Comparison of ENCODE assay signal across 26 cellular contexts in the genomic region with DNA sequence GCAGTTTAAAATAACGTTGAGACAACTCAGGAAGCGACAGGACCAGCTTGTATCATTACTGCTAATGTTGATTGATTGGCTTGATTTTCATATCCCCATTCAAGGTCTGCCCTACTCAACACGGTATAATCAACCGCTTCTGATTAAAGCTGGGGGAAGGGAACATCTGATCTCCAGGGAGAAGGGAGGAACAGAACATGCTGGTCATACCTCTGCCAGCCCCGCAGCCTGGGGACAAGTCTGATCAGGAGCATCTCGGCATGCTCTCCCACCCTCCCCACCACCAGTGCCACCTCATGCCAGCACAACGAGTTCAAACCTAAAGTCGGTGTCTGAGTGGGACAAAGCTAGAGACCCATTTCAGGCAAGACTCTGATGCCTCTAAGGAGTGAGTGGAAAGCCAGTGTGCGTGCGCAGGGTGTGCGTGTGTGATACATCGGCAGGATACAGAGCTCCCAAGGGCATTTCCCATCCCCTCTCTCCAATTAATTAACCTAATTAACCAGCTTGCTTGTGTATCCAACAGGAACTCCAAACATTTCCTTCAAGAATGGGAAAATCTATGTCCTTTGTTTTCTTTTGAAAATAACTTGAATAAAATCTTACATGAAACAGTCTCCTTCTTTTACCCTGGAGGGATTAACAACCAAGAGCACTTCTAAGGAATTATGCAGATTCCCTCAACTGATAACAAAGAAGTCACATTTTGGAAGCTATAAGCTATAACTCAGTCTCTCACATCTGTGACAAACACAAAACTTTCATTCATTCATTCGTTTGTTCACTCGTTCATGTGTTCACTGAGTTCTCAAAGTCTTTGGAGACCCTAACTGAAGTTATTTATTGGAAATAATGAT. TPM values are rescaled to one million over a fixed set of nuclear protein-coding genes. Genes with fewer than 3 reads are reported as not detected.
DNase-seq lines count a peak whose midpoint lies in the region; ATAC-seq and FAIRE-seq lines count a peak whose summit lies in the region.
"Had no signal": no experiment of that assay in that cellular context is flagged by ENCODE, and none has a peak within 500 bp of the region (broad histone marks: within the 10 kb centered on the region; RNA-seq: fewer than 3 reads in every experiment).

No MANE protein-coding gene starts in this region.

- peak; percentile 38 for ATAC-seq in Right ventricle myocardium superior (ENCODE audit: poor library complexity)
- ATAC-seq in Right ventricle myocardium inferior, result no peak
- peak; percentile 35 for ATAC-seq in left ventricle myocardium superior
- no peak for ATAC-seq in GM18909 (IDR thresholded peaks at IDR 0.05; ENCODE audit: poor library complexity, unreplicated experiment)
- no peak for ATAC-seq in GM21786 (IDR thresholded peaks at IDR 0.05; ENCODE audit: unreplicated experiment)
- ATAC-seq: Panc1 had no signal

- peak; percentile 9 for FAIRE-seq in urothelium cell line (lab: Jason Lieb, UNC)
- FAIRE-seq: D721Med, islet of Langerhans had no signal

- DNase-seq in Right ventricle myocardium superior, result no peak
- DNase-seq in Right ventricle myocardium inferior (ENCODE audit: missing footprints), result no peak
- DNase-seq in NCI-H774 (lab: John Stamatoyannopoulos, UW), result peak; percentile 3
- DNase-seq in left ventricle myocardium superior, result peak; percentile 48
- no peak for DNase-seq in urothelium cell line (ENCODE audit: low spot score)
- no peak for DNase-seq in SIG-M5 treated with dmso at 0.1 percent for 504 hours (lab: John Stamatoyannopoulos, UW; ENCODE audit: unreplicated experiment)
- DNase-seq: ACHN; activated CD4-positive, alpha-beta T cell treated with anti-CD3 and anti-CD28 coated beads, Interleukin-2, amount 10 ng/mL, durations not matched to agents 7 days and 5 days; anterior cingulate cortex; erythroblast; foreskin fibroblast; GOT3; hypothalamus; IMR-90; NCI-H1105 treated with DMSO at 0.1 percent for 48 hours; NK-92 treated with Interleukin-12 subunit alpha and Interleukin-12 subunit beta, amount 100 ng/mL, for 24 hours; nucleus accumbens; retina; stimulated activated CD8-positive, alpha-beta memory T cell treated with anti-CD3 and anti-CD28 coated beads, Interleukin-4, amount 100 ng/mL, for 48 hours; T-helper 2 cell had no signal

- intact Hi-C loops in Right ventricle myocardium superior (cut with DNase I), result loop anchor here (10.0 kb wide), 1 partner anchor 104 kb away; no protein-coding TSS in a partner anchor
- intact Hi-C loops in Right ventricle myocardium inferior (cut with DNase I), result no loop called here
- intact Hi-C loops in left ventricle myocardium superior (cut with micrococcal nuclease), result no loop called here

RNA-seq across cellular contexts. Expression of a gene that starts 10.1 kb away (rescaled TPM):
- 34.1 TPM for total RNA-seq in Right ventricle myocardium superior
- total RNA-seq in Right ventricle myocardium inferior, result 34.9 TPM
- 37.0 TPM for total RNA-seq in left ventricle myocardium superior

RNA-seq across cellular contexts. Expression of a gene that starts 10.3 kb away (rescaled TPM):
- 18.9 TPM for total RNA-seq in Right ventricle myocardium superior
- 20.1 TPM for total RNA-seq in Right ventricle myocardium inferior
- 23.5 TPM for total RNA-seq in left ventricle myocardium superior

RNA-seq across cellular contexts. Expression of a gene that starts 56.2 kb away (rescaled TPM):
- total RNA-seq in Right ventricle myocardium superior, result 1.4 TPM
- total RNA-seq in Right ventricle myocardium inferior, result 1.6 TPM
- 1.5 TPM for total RNA-seq in left ventricle myocardium superior
- total RNA-seq: activated T-helper 1 cell treated with anti-CD3 and anti-CD28 coated beads, Interleukin-12 subunit alpha, Interleukin-12 subunit beta, Interleukin-2, Interleukin-4 antibody, amounts not matched to agents 30 ng/mL and 10 ng/mL and 1 ng/mL, durations not matched to agents 14 hours and 24 hours and 36 hours had no signal

RNA-seq across cellular contexts. Expression of a gene that starts 56.7 kb away (rescaled TPM):
- 253 TPM for total RNA-seq in Right ventricle myocardium superior
- 246 TPM for total RNA-seq in Right ventricle myocardium inferior
- total RNA-seq in left ventricle myocardium superior, result 287 TPM

RNA-seq across cellular contexts. Expression of a gene that starts 58.8 kb away (rescaled TPM):
- total RNA-seq in Right ventricle myocardium superior (20.2 TPM), Right ventricle myocardium inferior (18.8 TPM), left ventricle myocardium superior (19.4 TPM)

Comparison
In these comparisons a context has a peak if more than half of its experiments do, and no peak if none do; other contexts are left out.
1. ATAC-seq: peak in Right ventricle myocardium superior (single experiment) and left ventricle myocardium superior (single experiment); none in Right ventricle myocardium inferior (single experiment), GM18909 (single experiment) and GM21786 (single experiment).
2. DNase-seq: peak in NCI-H774 (single experiment) and left ventricle myocardium superior (single experiment); none in Right ventricle myocardium superior (single experiment), Right ventricle myocardium inferior (single experiment), urothelium cell line (single experiment) and SIG-M5 treated with dmso at 0.1 percent for 504 hours (single experiment).